In genomic region chrX:153885968-153886903, GRCh38 we compare ENCODE assay signal across 8 cellular contexts. TPM values are rescaled to one million over a fixed set of nuclear protein-coding genes. Genes with fewer than 3 reads are reported as not detected.
A peak's percentile ranks its signal among the peaks of the same experiment; 100 is the strongest.
DNase-seq lines count a peak whose midpoint lies in the region; ATAC-seq and TF ChIP-seq lines count a peak whose summit lies in the region.

Gene L1CAM (minus strand): TSS chrX:153886173. CDS start chrX:153875836, 10,337 bp downstream.

- no peaks in the 10 kb centered on the region for H3K36me3 Mint-ChIP-seq in nephron progenitor cell (ENCODE audit: low read depth)
- no peaks in the 10 kb centered on the region for H3K36me3 Mint-ChIP-seq in CD4-positive, alpha-beta memory T cell

- H3K27me3 Mint-ChIP-seq in nephron progenitor cell (ENCODE audit: low read depth, poor library complexity): peaks cover 20% of the 10 kb centered on the region
- peaks cover 4 to 6% of the 10 kb centered on the region in 2 donors for H3K27me3 Mint-ChIP-seq in CD4-positive, alpha-beta memory T cell

- POLR2A ChIA-PET in CD4-positive, alpha-beta memory T cell (lab: Charles Lee; ENCODE audit: partially characterized antibody): interaction anchor here (1.0 kb wide), 1 partner anchor 34 kb away, joined by 3 read pairs; no protein-coding TSS in a partner anchor

- H3K4me1 ChIP-seq in CD4-positive, alpha-beta memory T cell (ENCODE audit: insufficient read depth, low read length): peaks cover 9% of the 10 kb centered on the region

- peaks cover 57% of the 10 kb centered on the region for H3K9me3 Mint-ChIP-seq in nephron progenitor cell
- H3K9me3 Mint-ChIP-seq in CD4-positive, alpha-beta memory T cell: peaks cover 0 to 3% (median 0%) of the 10 kb centered on the region in 8 donors

- H3K27ac ChIP-seq in CD4-positive, alpha-beta memory T cell (ENCODE audit: low read depth, low read length): no peak within 1 kb of the TSS

- H3K9me3 ChIP-seq in CD4-positive, alpha-beta memory T cell (ENCODE audit: control insufficient read depth in 1 of 2, low read length in 2 of 2): no peaks in the 10 kb centered on the region

- H3K4me3 Mint-ChIP-seq in nephron progenitor cell: peak within 1 kb of the TSS; percentile 77
- H3K4me3 Mint-ChIP-seq in CD4-positive, alpha-beta memory T cell: peak within 1 kb of the TSS in 4 of 8 donors; percentile 42 to 55 (median 52)

- TF ChIP-seq CTCF in nephron progenitor cell (IDR thresholded peaks at IDR 0.05): no peak

- intact Hi-C loops in CD4-positive, alpha-beta memory T cell (cut with micrococcal nuclease): loop anchor here (10.0 kb wide), 1 partner anchor 61 kb away; no protein-coding TSS in a partner anchor

- DNase-seq in D341Med (ENCODE audit: low spot score): peak; percentile 74
- DNase-seq in NCI-H2227 (lab: John Stamatoyannopoulos, UW; ENCODE audit: unreplicated experiment): peak; percentile 62
- peak; percentile 80 for DNase-seq in cerebellum (ENCODE audit: low spot score)
- DNase-seq in nephron progenitor cell: peak; percentile 58
- no peak for DNase-seq in NCI-H2107 (lab: John Stamatoyannopoulos, UW)
- no peak for DNase-seq in ecto neural progenitor cell (ENCODE audit: low spot score)
- DNase-seq in CD4-positive, alpha-beta memory T cell: no peak

- peaks cover 5% of the 10 kb centered on the region for H3K27me3 ChIP-seq in CD4-positive, alpha-beta memory T cell (ENCODE audit: insufficient read depth, low read length)

- H3K4me3 ChIP-seq in CD4-positive, alpha-beta memory T cell (ENCODE audit: low read length in 2 of 2): no peak within 1 kb of the TSS

- CTCF ChIA-PET in CD4-positive, alpha-beta memory T cell (lab: Charles Lee; ENCODE audit: partially characterized antibody): no interaction called here

- no peak within 1 kb of the TSS for H3K27ac Mint-ChIP-seq in nephron progenitor cell
- H3K27ac Mint-ChIP-seq in CD4-positive, alpha-beta memory T cell: peak within 1 kb of the TSS in 1 of 7 donors; percentile 21

- no peaks in the 10 kb centered on the region for H3K36me3 ChIP-seq in CD4-positive, alpha-beta memory T cell (ENCODE audit: insufficient read depth, low read length)

- no peak for ATAC-seq in HG03045 (IDR thresholded peaks at IDR 0.05; ENCODE audit: unreplicated experiment)

- H3K4me1 Mint-ChIP-seq in nephron progenitor cell: peaks cover 35% of the 10 kb centered on the region
- peaks cover 0 to 10% (median 1%) of the 10 kb centered on the region in 4 donors for H3K4me1 Mint-ChIP-seq in CD4-positive, alpha-beta memory T cell

RNA-seq across cellular contexts. Expression of gene L1CAM, which starts in this region (rescaled TPM):
- 107 TPM for total RNA-seq in cerebellum
- total RNA-seq in CD4-positive, alpha-beta memory T cell: 1 to 10 TPM; 1.0 to 1.8 TPM
- under 1 TPM; 0.26 to 0.57 TPM for polyA plus RNA-seq in CD4-positive, alpha-beta memory T cell

Comparison
In these comparisons a context has a peak if more than half of its experiments do, and no peak if none do; other contexts are left out.
1. RNA of gene L1CAM (total RNA-seq): 107 TPM in cerebellum (single experiment); 1.0 to 1.8 TPM in CD4-positive, alpha-beta memory T cell; every median in the first group is over 10 times any median in the second.
2. DNase-seq: peak in D341Med (single experiment), NCI-H2227 (single experiment), cerebellum (single experiment) and nephron progenitor cell (single experiment); none in NCI-H2107 (single experiment), ecto neural progenitor cell (single experiment) and CD4-positive, alpha-beta memory T cell (0 of 5).